ENCODE assay signal across 7 cellular contexts in the genomic region with DNA sequence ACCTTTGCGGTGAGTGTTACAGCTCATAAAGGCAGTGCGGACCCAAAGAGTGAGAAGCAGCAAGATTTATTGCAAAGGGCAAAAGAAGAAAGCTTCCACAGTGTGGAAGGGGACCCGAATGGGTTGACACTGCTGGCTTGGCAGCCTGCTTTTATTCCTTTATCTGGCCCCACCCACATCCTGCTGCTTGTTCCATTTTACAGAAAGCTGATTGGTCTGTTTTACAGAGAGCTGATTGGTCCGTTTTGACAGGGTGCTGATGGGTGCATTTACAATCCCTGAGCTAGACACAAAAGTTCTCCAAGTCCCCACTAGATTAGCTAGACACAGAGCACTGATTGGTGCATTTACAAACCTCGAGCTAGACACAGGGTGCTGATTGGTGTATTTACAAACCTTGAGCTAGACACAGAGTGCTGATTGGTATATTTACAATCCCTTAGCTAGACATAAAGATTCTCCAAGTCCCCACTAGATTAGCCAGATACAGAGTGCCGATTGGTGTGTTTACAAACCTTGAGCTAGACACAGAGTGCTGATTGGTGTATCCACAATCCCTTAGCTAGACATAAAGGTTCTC. TPM values are rescaled to one million over a fixed set of nuclear protein-coding genes. Genes with fewer than 3 reads are reported as not detected.
"Had no signal": no experiment of that assay in that cellular context is flagged by ENCODE, and none has a peak within 500 bp of the region (broad histone marks: within the 10 kb centered on the region; RNA-seq: fewer than 3 reads in every experiment).

No MANE protein-coding gene starts in this region.

RNA-seq across cellular contexts. Expression of a gene that starts 12.9 kb away (rescaled TPM):
- total RNA-seq: activated naive CD4-positive, alpha-beta T cell treated with anti-CD3 and anti-CD28 coated beads for 36 hours; activated naive CD8-positive, alpha-beta T cell treated with anti-CD3 and anti-CD28 coated beads for 36 hours; activated T-cell treated with anti-CD3 and anti-CD28 coated beads, Interleukin-2, amount 50 U/mL, for 4 hours; T-helper 1 cell treated with Interleukin-12 subunit alpha and Interleukin-12 subunit beta and Interleukin-4 antibody, amounts not matched to agents 30 ng/mL and 1 ng/mL, for 36 hours had no signal
- polyA plus RNA-seq: SK-N-SH had no signal

RNA-seq across cellular contexts. Expression of a gene that starts 16.8 kb away (rescaled TPM):
- total RNA-seq: activated naive CD4-positive, alpha-beta T cell treated with anti-CD3 and anti-CD28 coated beads for 36 hours; activated naive CD8-positive, alpha-beta T cell treated with anti-CD3 and anti-CD28 coated beads for 36 hours; activated T-cell treated with anti-CD3 and anti-CD28 coated beads, Interleukin-2, amount 50 U/mL, for 4 hours; Right ventricle myocardium inferior; T-helper 1 cell treated with Interleukin-12 subunit alpha and Interleukin-12 subunit beta and Interleukin-4 antibody, amounts not matched to agents 30 ng/mL and 1 ng/mL, for 36 hours had no signal
- polyA plus RNA-seq: SK-N-SH had no signal

RNA-seq across cellular contexts. Expression of a gene that starts 17.8 kb away (rescaled TPM):
- total RNA-seq: activated naive CD4-positive, alpha-beta T cell treated with anti-CD3 and anti-CD28 coated beads for 36 hours; activated naive CD8-positive, alpha-beta T cell treated with anti-CD3 and anti-CD28 coated beads for 36 hours; activated T-cell treated with anti-CD3 and anti-CD28 coated beads, Interleukin-2, amount 50 U/mL, for 4 hours; cardiac muscle cell; Right ventricle myocardium inferior; T-helper 1 cell treated with Interleukin-12 subunit alpha and Interleukin-12 subunit beta and Interleukin-4 antibody, amounts not matched to agents 30 ng/mL and 1 ng/mL, for 36 hours had no signal
- polyA plus RNA-seq: cardiac muscle cell, SK-N-SH had no signal

RNA-seq across cellular contexts. Expression of a gene that starts 29.4 kb away (rescaled TPM):
- total RNA-seq: activated naive CD4-positive, alpha-beta T cell treated with anti-CD3 and anti-CD28 coated beads for 36 hours; activated naive CD8-positive, alpha-beta T cell treated with anti-CD3 and anti-CD28 coated beads for 36 hours; activated T-cell treated with anti-CD3 and anti-CD28 coated beads, Interleukin-2, amount 50 U/mL, for 4 hours; cardiac muscle cell; Right ventricle myocardium inferior; T-helper 1 cell treated with Interleukin-12 subunit alpha and Interleukin-12 subunit beta and Interleukin-4 antibody, amounts not matched to agents 30 ng/mL and 1 ng/mL, for 36 hours had no signal
- polyA plus RNA-seq: cardiac muscle cell, SK-N-SH had no signal
